Comparison of ENCODE assay signal across 13 cellular contexts in the genomic region with DNA sequence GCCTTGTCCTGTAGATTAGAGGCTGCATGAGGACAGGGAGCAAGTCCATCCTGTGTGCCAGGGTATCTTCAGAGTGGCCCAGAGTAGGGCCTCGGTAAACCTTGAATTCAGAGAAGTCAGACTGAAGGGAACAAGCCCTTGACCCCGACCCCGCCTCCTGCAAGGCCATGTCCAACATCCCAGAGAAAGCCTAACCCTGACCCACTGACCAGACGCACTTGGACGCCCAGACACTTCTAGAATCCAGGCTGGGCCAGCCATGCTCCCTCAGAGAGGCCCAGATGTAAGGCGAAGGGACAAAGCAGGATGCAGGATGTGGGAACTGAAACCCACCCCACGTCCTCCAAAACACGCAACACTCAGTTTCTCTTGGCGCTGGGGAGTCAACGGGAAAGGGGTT. TPM values are rescaled to one million over a fixed set of nuclear protein-coding genes. Genes with fewer than 3 reads are reported as not detected.
DNase-seq lines count a peak whose midpoint lies in the region; ATAC-seq and TF ChIP-seq lines count a peak whose summit lies in the region.
"Had no signal": no experiment of that assay in that cellular context is flagged by ENCODE, and none has a peak within 500 bp of the region (broad histone marks: within the 10 kb centered on the region; RNA-seq: fewer than 3 reads in every experiment).

No MANE protein-coding gene starts in this region.

- H3K4me3 ChIP-seq in CD8-positive, alpha-beta memory T cell (ENCODE audit: low read length): no peak overlapping the region
- H3K4me3 ChIP-seq in trophoblast cell (ENCODE audit: low read depth, low read length) (no peak overlapping the region), tibial nerve (no peak overlapping the region)
- H3K4me3 ChIP-seq: tibial artery had no signal

- CTCF ChIA-PET in CD8-positive, alpha-beta memory T cell (lab: Charles Lee): interaction anchor here (1.3 kb wide), 1 partner anchor 15 kb away, joined by 3 read pairs; no protein-coding TSS in a partner anchor

- H2BK12ac ChIP-seq in trophoblast cell (ENCODE audit: low read length): no peak overlapping the region

- peak overlapping the region; percentile 9 for H4K12ac ChIP-seq in trophoblast cell (ENCODE audit: low read depth, low read length)

- no peaks in the 10 kb centered on the region for H3K9me3 Mint-ChIP-seq in CD8-positive, alpha-beta memory T cell
- H3K9me3 Mint-ChIP-seq in effector memory CD8-positive, alpha-beta T cell: no peaks in the 10 kb centered on the region

- no peak overlapping the region for H3K18ac ChIP-seq in trophoblast cell (ENCODE audit: low read length)

- no peak overlapping the region for H4K91ac ChIP-seq in trophoblast cell (ENCODE audit: low read depth, low read length)

- H3K23ac ChIP-seq in trophoblast cell (ENCODE audit: low read length): no peak overlapping the region

- no peak overlapping the region for H2BK5ac ChIP-seq in trophoblast cell (ENCODE audit: low read depth, low read length, poor library complexity)

- peaks cover 0 to 94% (median 9%) of the 10 kb centered on the region in 3 donors for H3K36me3 Mint-ChIP-seq in CD8-positive, alpha-beta memory T cell
- H3K36me3 Mint-ChIP-seq in effector memory CD8-positive, alpha-beta T cell (ENCODE audit: insufficient read depth): peaks cover 55% of the 10 kb centered on the region

- no peak overlapping the region for H3K9ac ChIP-seq in trophoblast cell (ENCODE audit: low read length)

- no peak overlapping the region for H3K4ac ChIP-seq in trophoblast cell (ENCODE audit: low read depth, low read length)

- no peak for DNase-seq in CD8-positive, alpha-beta memory T cell
- peak; percentile 16 for DNase-seq in MV-4-11 (lab: John Stamatoyannopoulos, UW)
- DNase-seq in effector memory CD8-positive, alpha-beta T cell: no peak
- DNase-seq in trophoblast cell: no peak
- no peak for DNase-seq in tibial nerve (ENCODE audit: low spot score in 2 of 2)
- no peak for DNase-seq in HCEC 1CT
- no peak for DNase-seq in NCI-H2081 treated with DMSO at 0.1 percent for 48 hours (lab: John Stamatoyannopoulos, UW)
- DNase-seq: aorta, NCI-H1092, NCI-H69 had no signal

- H3K9me3 ChIP-seq in CD8-positive, alpha-beta memory T cell (ENCODE audit: low read length): no peaks in the 10 kb centered on the region
- H3K9me3 ChIP-seq in trophoblast cell (ENCODE audit: insufficient read depth, low read depth, low read length) (peaks cover 6% of the 10 kb centered on the region), tibial nerve (no peaks in the 10 kb centered on the region)
- H3K9me3 ChIP-seq: tibial artery had no signal

- no peak overlapping the region for H4K8ac ChIP-seq in trophoblast cell (ENCODE audit: low read depth, low read length)

- no peak overlapping the region for H2AFZ ChIP-seq in trophoblast cell (ENCODE audit: insufficient read depth, low read length, poor library complexity)

- peaks cover 38% of the 10 kb centered on the region for H3K36me3 ChIP-seq in CD8-positive, alpha-beta memory T cell (ENCODE audit: insufficient read depth, low read length)
- H3K36me3 ChIP-seq in trophoblast cell (ENCODE audit: control insufficient read depth in 1 of 2, insufficient read depth in 2 of 2, low read length in 2 of 2) (peaks cover 6 to 22% of the 10 kb centered on the region in 2 experiments), tibial nerve (peaks cover 0 to 20% (median 0%) of the 10 kb centered on the region in 3 donors)

- H3K27ac Mint-ChIP-seq in CD8-positive, alpha-beta memory T cell: peak overlapping the region; percentile 38 to 91 (median 69)
- H3K27ac Mint-ChIP-seq in effector memory CD8-positive, alpha-beta T cell: peak overlapping the region; percentile 88 to 93

- peaks cover 63% of the 10 kb centered on the region for H3K4me1 ChIP-seq in CD8-positive, alpha-beta memory T cell (ENCODE audit: insufficient read depth, low read length)
- H3K4me1 ChIP-seq in trophoblast cell (ENCODE audit: control insufficient read depth in 1 of 2, insufficient read depth in 2 of 2, low read length in 2 of 2): peaks cover 22 to 33% of the 10 kb centered on the region in 2 experiments
- peaks cover 0 to 85% (median 55%) of the 10 kb centered on the region in 4 donors for H3K4me1 ChIP-seq in tibial nerve

- no peak for TF ChIP-seq POLR2A in tibial nerve (IDR thresholded peaks at IDR 0.05)

- peak overlapping the region in 4 of 7 donors; percentile 23 to 72 (median 28) for H3K4me3 Mint-ChIP-seq in CD8-positive, alpha-beta memory T cell
- peak overlapping the region; percentile 60 to 67 for H3K4me3 Mint-ChIP-seq in effector memory CD8-positive, alpha-beta T cell

- POLR2A ChIA-PET in CD8-positive, alpha-beta memory T cell (lab: Charles Lee): interaction anchor here (0.9 kb wide), 1 partner anchor 16 kb away, joined by 3 read pairs; no protein-coding TSS in a partner anchor

- no peaks in the 10 kb centered on the region for H3K79me2 ChIP-seq in trophoblast cell (ENCODE audit: control insufficient read depth, insufficient read depth, low read length, poor library complexity)

- H3K79me1 ChIP-seq in trophoblast cell (ENCODE audit: low read length): peaks cover 18% of the 10 kb centered on the region

- no peak overlapping the region for H3K4me2 ChIP-seq in trophoblast cell (ENCODE audit: low read length)

- H2BK120ac ChIP-seq in trophoblast cell (ENCODE audit: insufficient read depth, low read length, poor library complexity): no peak overlapping the region

- H3K14ac ChIP-seq in trophoblast cell (ENCODE audit: low read length): no peak overlapping the region

- no peak for TF ChIP-seq EP300 in tibial nerve (IDR thresholded peaks at IDR 0.05)

- H3K27ac ChIP-seq in CD8-positive, alpha-beta memory T cell (ENCODE audit: low read depth, low read length): no peak overlapping the region
- no peak overlapping the region for H3K27ac ChIP-seq in trophoblast cell (ENCODE audit: low read depth, low read length)
- H3K27ac ChIP-seq in tibial nerve: peak overlapping the region in 2 of 4 donors; percentile 57 to 68

- TF ChIP-seq CTCF in tibial nerve (IDR thresholded peaks at IDR 0.05): no peak

- H2AK5ac ChIP-seq in trophoblast cell (ENCODE audit: low read length): no peak overlapping the region

- no CpG with 5 or more reads among the region's 10 CpGs for WGBS in trophoblast cell (ENCODE audit: extremely low coverage, insufficient coverage, insufficient read length)
- 76 to 80% methylated on average over 7 to 10 of the region's 10 CpGs for WGBS in tibial nerve, 2 donors

- no peak for ATAC-seq in effector memory CD8-positive, alpha-beta T cell (replicated peaks)
- ATAC-seq in HG03378 (IDR thresholded peaks at IDR 0.05; ENCODE audit: unreplicated experiment): no peak
- ATAC-seq: SK-N-SH treated with all-trans-retinoic acid at 6 μM for 48 hours had no signal

- H3K4me1 Mint-ChIP-seq in CD8-positive, alpha-beta memory T cell: peaks cover 69 to 90% (median 76%) of the 10 kb centered on the region in 3 donors
- peaks cover 76 to 78% of the 10 kb centered on the region in 2 donors for H3K4me1 Mint-ChIP-seq in effector memory CD8-positive, alpha-beta T cell (ENCODE audit: low read depth in 2 of 2)

- H3K27me3 Mint-ChIP-seq in CD8-positive, alpha-beta memory T cell: no peaks in the 10 kb centered on the region
- no peaks in the 10 kb centered on the region for H3K27me3 Mint-ChIP-seq in effector memory CD8-positive, alpha-beta T cell

- H3K27me3 ChIP-seq in CD8-positive, alpha-beta memory T cell (ENCODE audit: insufficient read depth, low read length, poor library complexity, severe bottlenecking): no peaks in the 10 kb centered on the region
- H3K27me3 ChIP-seq in trophoblast cell (ENCODE audit: insufficient read depth, low read length): no peaks in the 10 kb centered on the region
- no peaks in the 10 kb centered on the region for H3K27me3 ChIP-seq in tibial nerve
- H3K27me3 ChIP-seq: tibial artery had no signal

RNA-seq across cellular contexts. Expression of a gene that starts 13.2 kb away (rescaled TPM):
- 100 to 1,000 TPM; 212 to 213 TPM for total RNA-seq in CD8-positive, alpha-beta memory T cell
- polyA plus RNA-seq in CD8-positive, alpha-beta memory T cell: 62.4 TPM
- 54.1 and 54.5 TPM in 2 replicates for polyA plus RNA-seq in trophoblast cell (2013)
- 100 to 1,000 TPM in 1 of 4 donors, 10 to 100 TPM in 3; 91.2 to 108 (median 94.3) TPM for total RNA-seq in tibial nerve

RNA-seq across cellular contexts. Expression of a gene that starts 47.2 kb away (rescaled TPM):
- not detected for total RNA-seq in CD8-positive, alpha-beta memory T cell
- polyA plus RNA-seq in CD8-positive, alpha-beta memory T cell: 0.63 TPM
- polyA plus RNA-seq in trophoblast cell (2013): 22.4 and 25.1 TPM in 2 replicates
- total RNA-seq in tibial nerve: 1,000 to 10,000 TPM; 3,864 to 9,036 (median 5,113) TPM

Comparison
In these comparisons a context has a peak if more than half of its experiments do, and no peak if none do; other contexts are left out.
1. RNA of a gene that starts 47.2 kb away (total RNA-seq): 3,864 to 9,036 TPM in tibial nerve; not detected in CD8-positive, alpha-beta memory T cell; every median in the first group is over 1,000 times any median in the second.